1 cellular context compared by ENCODE assay signal in the genomic region with DNA sequence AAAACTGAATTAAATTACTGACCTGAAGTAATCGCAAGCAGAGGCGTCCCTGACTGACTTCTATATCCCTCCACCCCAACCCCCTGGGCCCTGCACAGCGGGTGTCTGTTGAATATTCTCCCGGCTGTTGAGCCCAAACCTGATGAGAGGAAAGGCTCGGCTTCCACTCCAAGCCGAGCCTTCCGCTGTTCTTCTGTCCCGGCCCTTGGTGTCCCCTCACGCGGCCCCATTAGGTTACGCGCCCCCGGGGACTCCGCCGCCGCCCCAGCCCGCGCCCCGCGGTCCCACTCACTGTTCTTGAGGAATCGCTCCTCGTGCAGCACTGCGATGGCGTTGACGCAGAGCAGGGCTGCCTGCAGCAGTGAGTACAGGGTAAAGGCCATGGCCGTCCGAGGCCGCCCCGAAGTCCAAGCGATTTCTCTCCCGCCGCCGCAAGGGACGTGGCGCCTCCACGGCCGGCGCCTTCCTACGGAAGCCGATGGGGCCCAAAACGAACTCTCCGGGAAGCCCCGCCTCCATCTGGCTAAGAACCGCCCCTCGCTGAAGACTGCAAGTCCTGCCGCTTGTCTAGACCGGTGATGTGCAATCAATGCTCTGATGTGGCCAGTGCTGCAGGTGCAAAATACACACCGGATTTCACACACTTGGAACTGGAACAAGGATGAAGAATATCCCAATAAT.
A peak's percentile ranks its signal among the peaks of the same experiment; 100 is the strongest.
TF ChIP-seq lines count a peak whose summit lies in the region.

A gene with protein sequence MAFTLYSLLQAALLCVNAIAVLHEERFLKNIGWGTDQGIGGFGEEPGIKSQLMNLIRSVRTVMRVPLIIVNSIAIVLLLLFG (minus strand): TSS at position 470 of the 681 bp plus-strand sequence. CDS start 87 bp downstream, at position 383.

TF ChIP-seq in HepG2, 621 proteins besides CTCF, POLR2A, EP300 and RAD21 (continued from another document and continues in another):
- TF ChIP-seq, protein P1, sequence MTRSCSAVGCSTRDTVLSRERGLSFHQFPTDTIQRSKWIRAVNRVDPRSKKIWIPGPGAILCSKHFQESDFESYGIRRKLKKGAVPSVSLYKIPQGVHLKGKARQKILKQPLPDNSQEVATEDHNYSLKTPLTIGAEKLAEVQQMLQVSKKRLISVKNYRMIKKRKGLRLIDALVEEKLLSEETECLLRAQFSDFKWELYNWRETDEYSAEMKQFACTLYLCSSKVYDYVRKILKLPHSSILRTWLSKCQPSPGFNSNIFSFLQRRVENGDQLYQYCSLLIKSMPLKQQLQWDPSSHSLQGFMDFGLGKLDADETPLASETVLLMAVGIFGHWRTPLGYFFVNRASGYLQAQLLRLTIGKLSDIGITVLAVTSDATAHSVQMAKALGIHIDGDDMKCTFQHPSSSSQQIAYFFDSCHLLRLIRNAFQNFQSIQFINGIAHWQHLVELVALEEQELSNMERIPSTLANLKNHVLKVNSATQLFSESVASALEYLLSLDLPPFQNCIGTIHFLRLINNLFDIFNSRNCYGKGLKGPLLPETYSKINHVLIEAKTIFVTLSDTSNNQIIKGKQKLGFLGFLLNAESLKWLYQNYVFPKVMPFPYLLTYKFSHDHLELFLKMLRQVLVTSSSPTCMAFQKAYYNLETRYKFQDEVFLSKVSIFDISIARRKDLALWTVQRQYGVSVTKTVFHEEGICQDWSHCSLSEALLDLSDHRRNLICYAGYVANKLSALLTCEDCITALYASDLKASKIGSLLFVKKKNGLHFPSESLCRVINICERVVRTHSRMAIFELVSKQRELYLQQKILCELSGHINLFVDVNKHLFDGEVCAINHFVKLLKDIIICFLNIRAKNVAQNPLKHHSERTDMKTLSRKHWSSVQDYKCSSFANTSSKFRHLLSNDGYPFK (CRISPR knock-in tag; IDR thresholded peaks at IDR 0.05; ENCODE audit: borderline replicate concordance), result peak; percentile 27; the same call in 1 of the 2 replicates
- TF ChIP-seq, protein P2, sequence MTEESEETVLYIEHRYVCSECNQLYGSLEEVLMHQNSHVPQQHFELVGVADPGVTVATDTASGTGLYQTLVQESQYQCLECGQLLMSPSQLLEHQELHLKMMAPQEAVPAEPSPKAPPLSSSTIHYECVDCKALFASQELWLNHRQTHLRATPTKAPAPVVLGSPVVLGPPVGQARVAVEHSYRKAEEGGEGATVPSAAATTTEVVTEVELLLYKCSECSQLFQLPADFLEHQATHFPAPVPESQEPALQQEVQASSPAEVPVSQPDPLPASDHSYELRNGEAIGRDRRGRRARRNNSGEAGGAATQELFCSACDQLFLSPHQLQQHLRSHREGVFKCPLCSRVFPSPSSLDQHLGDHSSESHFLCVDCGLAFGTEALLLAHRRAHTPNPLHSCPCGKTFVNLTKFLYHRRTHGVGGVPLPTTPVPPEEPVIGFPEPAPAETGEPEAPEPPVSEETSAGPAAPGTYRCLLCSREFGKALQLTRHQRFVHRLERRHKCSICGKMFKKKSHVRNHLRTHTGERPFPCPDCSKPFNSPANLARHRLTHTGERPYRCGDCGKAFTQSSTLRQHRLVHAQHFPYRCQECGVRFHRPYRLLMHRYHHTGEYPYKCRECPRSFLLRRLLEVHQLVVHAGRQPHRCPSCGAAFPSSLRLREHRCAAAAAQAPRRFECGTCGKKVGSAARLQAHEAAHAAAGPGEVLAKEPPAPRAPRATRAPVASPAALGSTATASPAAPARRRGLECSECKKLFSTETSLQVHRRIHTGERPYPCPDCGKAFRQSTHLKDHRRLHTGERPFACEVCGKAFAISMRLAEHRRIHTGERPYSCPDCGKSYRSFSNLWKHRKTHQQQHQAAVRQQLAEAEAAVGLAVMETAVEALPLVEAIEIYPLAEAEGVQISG (CRISPR knock-in tag; IDR thresholded peaks at IDR 0.05), result peak; percentile 70
- TF ChIP-seq ZNF12 (CRISPR knock-in tag; IDR thresholded peaks at IDR 0.05) (peak; percentile 62; the same call in 1 of the 2 replicates), ZNF552 (CRISPR knock-in tag; IDR thresholded peaks at IDR 0.05; ENCODE audit: borderline replicate concordance) (no peak), ZSCAN21 (CRISPR knock-in tag; IDR thresholded peaks at IDR 0.05; ENCODE audit: borderline replicate concordance) (peak; percentile 48; the same call in 1 of the 2 replicates), U2AF2 (IDR thresholded peaks at IDR 0.05; ENCODE audit: low read depth, low read length) (no peak), PRDM10 (CRISPR knock-in tag; IDR thresholded peaks at IDR 0.05; ENCODE audit: low read depth) (no peak), ONECUT2 (CRISPR knock-in tag; IDR thresholded peaks at IDR 0.05) (no peak), ZNF687 (CRISPR knock-in tag; IDR thresholded peaks at IDR 0.05) (peak; percentile 93), ZNF75D (CRISPR knock-in tag; IDR thresholded peaks at IDR 0.05; ENCODE audit: borderline replicate concordance) (no peak), ZNF891 (CRISPR knock-in tag; IDR thresholded peaks at IDR 0.05) (peak; percentile 44; the same call in 1 of the 2 replicates), ZNF670 (CRISPR knock-in tag; IDR thresholded peaks at IDR 0.05; ENCODE audit: borderline replicate concordance) (no peak), ZBTB10 (CRISPR knock-in tag; IDR thresholded peaks at IDR 0.05; ENCODE audit: borderline replicate concordance) (peak; percentile 45; the same call in 1 of the 2 replicates), GPN1 (CRISPR knock-in tag; IDR thresholded peaks at IDR 0.05; ENCODE audit: borderline replicate concordance) (no peak), CHCHD3 (CRISPR knock-in tag; IDR thresholded peaks at IDR 0.05) (0 out of 2 replicates have a peak, but pooled peaks have one; percentile 59), HES4 (CRISPR knock-in tag; IDR thresholded peaks at IDR 0.05; ENCODE audit: borderline replicate concordance) (no peak), PHF5A (CRISPR knock-in tag; IDR thresholded peaks at IDR 0.05; ENCODE audit: low read depth, unreplicated experiment) (peak; percentile 50), NKX3-1 (CRISPR knock-in tag; IDR thresholded peaks at IDR 0.05) (peak; percentile 33; the same call in 1 of the 2 replicates), CHD4 (IDR thresholded peaks at IDR 0.05; ENCODE audit: borderline replicate concordance, low read length) (no peak), PPARG (CRISPR knock-in tag; conservative IDR thresholded peaks at IDR 0.05) (peak; percentile 71), DMAP1 (CRISPR knock-in tag; IDR thresholded peaks at IDR 0.05) (peak; percentile 98), TFE3 (CRISPR knock-in tag; IDR thresholded peaks at IDR 0.05) (0 out of 2 replicates have a peak, but pooled peaks have one; percentile 31), RFX3 (CRISPR knock-in tag; IDR thresholded peaks at IDR 0.05) (no peak), RBM22 (optimal IDR thresholded peaks at IDR 0.05; ENCODE audit: low read length) (no peak), NFKB2 (CRISPR knock-in tag; IDR thresholded peaks at IDR 0.05; ENCODE audit: borderline replicate concordance) (peak; percentile 85; the same call in 1 of the 2 replicates), SETDB1 (CRISPR knock-in tag; IDR thresholded peaks at IDR 0.05; ENCODE audit: borderline replicate concordance) (no peak)
- TF ChIP-seq, protein P3, sequence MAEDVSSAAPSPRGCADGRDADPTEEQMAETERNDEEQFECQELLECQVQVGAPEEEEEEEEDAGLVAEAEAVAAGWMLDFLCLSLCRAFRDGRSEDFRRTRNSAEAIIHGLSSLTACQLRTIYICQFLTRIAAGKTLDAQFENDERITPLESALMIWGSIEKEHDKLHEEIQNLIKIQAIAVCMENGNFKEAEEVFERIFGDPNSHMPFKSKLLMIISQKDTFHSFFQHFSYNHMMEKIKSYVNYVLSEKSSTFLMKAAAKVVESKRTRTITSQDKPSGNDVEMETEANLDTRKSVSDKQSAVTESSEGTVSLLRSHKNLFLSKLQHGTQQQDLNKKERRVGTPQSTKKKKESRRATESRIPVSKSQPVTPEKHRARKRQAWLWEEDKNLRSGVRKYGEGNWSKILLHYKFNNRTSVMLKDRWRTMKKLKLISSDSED (CRISPR knock-in tag; IDR thresholded peaks at IDR 0.05), result no peak
- TF ChIP-seq, protein P4, sequence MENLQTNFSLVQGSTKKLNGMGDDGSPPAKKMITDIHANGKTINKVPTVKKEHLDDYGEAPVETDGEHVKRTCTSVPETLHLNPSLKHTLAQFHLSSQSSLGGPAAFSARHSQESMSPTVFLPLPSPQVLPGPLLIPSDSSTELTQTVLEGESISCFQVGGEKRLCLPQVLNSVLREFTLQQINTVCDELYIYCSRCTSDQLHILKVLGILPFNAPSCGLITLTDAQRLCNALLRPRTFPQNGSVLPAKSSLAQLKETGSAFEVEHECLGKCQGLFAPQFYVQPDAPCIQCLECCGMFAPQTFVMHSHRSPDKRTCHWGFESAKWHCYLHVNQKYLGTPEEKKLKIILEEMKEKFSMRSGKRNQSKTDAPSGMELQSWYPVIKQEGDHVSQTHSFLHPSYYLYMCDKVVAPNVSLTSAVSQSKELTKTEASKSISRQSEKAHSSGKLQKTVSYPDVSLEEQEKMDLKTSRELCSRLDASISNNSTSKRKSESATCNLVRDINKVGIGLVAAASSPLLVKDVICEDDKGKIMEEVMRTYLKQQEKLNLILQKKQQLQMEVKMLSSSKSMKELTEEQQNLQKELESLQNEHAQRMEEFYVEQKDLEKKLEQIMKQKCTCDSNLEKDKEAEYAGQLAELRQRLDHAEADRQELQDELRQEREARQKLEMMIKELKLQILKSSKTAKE (CRISPR knock-in tag; IDR thresholded peaks at IDR 0.05; ENCODE audit: borderline replicate concordance), result no peak
